In the genomic region with DNA sequence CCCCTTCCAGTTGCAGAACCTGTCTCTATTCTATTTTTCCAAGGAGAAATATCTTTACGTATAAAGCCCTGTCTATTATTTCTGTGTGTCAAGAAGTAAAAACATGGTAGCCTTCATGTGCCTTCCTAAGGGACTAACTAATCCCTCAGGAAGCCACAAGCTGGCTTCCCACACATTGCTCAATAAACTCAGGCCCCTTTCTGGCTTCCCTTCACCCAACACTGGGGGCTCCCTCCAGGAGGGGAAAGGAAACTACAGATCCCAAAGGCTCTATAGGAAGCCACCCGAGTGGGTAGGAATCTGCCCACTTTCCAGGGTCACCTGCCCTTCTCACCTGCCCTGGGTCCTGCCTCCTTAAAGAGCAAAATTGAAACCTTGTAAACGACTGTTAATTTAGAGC, we compare ENCODE assay signal across 8 cellular contexts. TPM values are rescaled to one million over a fixed set of nuclear protein-coding genes. Genes with fewer than 3 reads are reported as not detected.
A peak's percentile ranks its signal among the peaks of the same experiment; 100 is the strongest.
DNase-seq lines count a peak whose midpoint lies in the region; ATAC-seq and TF ChIP-seq lines count a peak whose summit lies in the region.

No MANE protein-coding gene starts in this region.

- no peaks in the 10 kb centered on the region for H3K9me3 ChIP-seq in T-helper 17 cell (ENCODE audit: control insufficient read depth, low read length, poor library complexity, severe bottlenecking)

- TF ChIP-seq CTCF in glutamatergic neuron (IDR thresholded peaks at IDR 0.05; ENCODE audit: partially characterized antibody, unreplicated experiment) = no peak

- no peak overlapping the region for H3K27ac Mint-ChIP-seq in T-helper 2 cell treated with Interferon-gamma antibody and Interleukin-4, amounts not matched to agents 5 μg/mL and 100 μg/mL, for 36 hours
- H3K27ac Mint-ChIP-seq in T-helper 17 cell (peak overlapping the region; percentile 49), glutamatergic neuron (ENCODE audit: unreplicated experiment) (no peak overlapping the region)
- peak overlapping the region; percentile 12 for H3K27ac Mint-ChIP-seq in stimulated activated memory B cell treated with anti-CD40 and anti-IgM and Interleukin-4, amounts not matched to agents 10 μg/mL and 1 μg/mL and 100 μg/mL, for 72 hours

- peaks cover 51% of the 10 kb centered on the region for H3K4me1 Mint-ChIP-seq in T-helper 2 cell treated with Interferon-gamma antibody and Interleukin-4, amounts not matched to agents 5 μg/mL and 100 μg/mL, for 36 hours (ENCODE audit: low read depth)
- H3K4me1 Mint-ChIP-seq in T-helper 17 cell = peaks cover 59% of the 10 kb centered on the region
- peaks cover 58% of the 10 kb centered on the region for H3K4me1 Mint-ChIP-seq in glutamatergic neuron (ENCODE audit: low read depth, unreplicated experiment)
- H3K4me1 Mint-ChIP-seq in stimulated activated memory B cell treated with anti-CD40 and anti-IgM and Interleukin-4, amounts not matched to agents 10 μg/mL and 1 μg/mL and 100 μg/mL, for 72 hours = peaks cover 76% of the 10 kb centered on the region

- no peak for ATAC-seq in T-helper 17 cell
- no peak for ATAC-seq in stimulated activated memory B cell treated with anti-CD40 and anti-IgM and Interleukin-4, amounts not matched to agents 10 μg/mL and 1 μg/mL and 100 μg/mL, for 72 hours
- no peak for ATAC-seq in esophagus mucosa

- H3K9me3 Mint-ChIP-seq in T-helper 2 cell treated with Interferon-gamma antibody and Interleukin-4, amounts not matched to agents 5 μg/mL and 100 μg/mL, for 36 hours = no peaks in the 10 kb centered on the region
- peaks cover 13% of the 10 kb centered on the region for H3K9me3 Mint-ChIP-seq in glutamatergic neuron (ENCODE audit: unreplicated experiment)
- no peaks in the 10 kb centered on the region for H3K9me3 Mint-ChIP-seq in stimulated activated memory B cell treated with anti-CD40 and anti-IgM and Interleukin-4, amounts not matched to agents 10 μg/mL and 1 μg/mL and 100 μg/mL, for 72 hours

- peaks cover 3% of the 10 kb centered on the region for H3K27me3 Mint-ChIP-seq in T-helper 2 cell treated with Interferon-gamma antibody and Interleukin-4, amounts not matched to agents 5 μg/mL and 100 μg/mL, for 36 hours (ENCODE audit: low read depth)
- H3K27me3 Mint-ChIP-seq in T-helper 17 cell (no peaks in the 10 kb centered on the region), glutamatergic neuron (ENCODE audit: unreplicated experiment) (peaks cover 16% of the 10 kb centered on the region)
- H3K27me3 Mint-ChIP-seq in stimulated activated memory B cell treated with anti-CD40 and anti-IgM and Interleukin-4, amounts not matched to agents 10 μg/mL and 1 μg/mL and 100 μg/mL, for 72 hours = no peaks in the 10 kb centered on the region

- DNase-seq in T-helper 2 cell treated with Interferon-gamma antibody and Interleukin-4, amounts not matched to agents 5 μg/mL and 100 μg/mL, for 36 hours (ENCODE audit: low spot score) = no peak
- DNase-seq in T-helper 2 cell = no peak
- no peak for DNase-seq in T-helper 17 cell
- DNase-seq in glutamatergic neuron = no peak
- DNase-seq in AG08396 (ENCODE audit: low spot score) = no peak
- no peak for DNase-seq in NCI-H2196 (lab: John Stamatoyannopoulos, UW; ENCODE audit: unreplicated experiment)

- peak overlapping the region; percentile 62 for H3K4me3 Mint-ChIP-seq in T-helper 2 cell treated with Interferon-gamma antibody and Interleukin-4, amounts not matched to agents 5 μg/mL and 100 μg/mL, for 36 hours
- H3K4me3 Mint-ChIP-seq in T-helper 17 cell = peak overlapping the region; percentile 73
- peak overlapping the region; percentile 84 for H3K4me3 Mint-ChIP-seq in glutamatergic neuron (ENCODE audit: unreplicated experiment)
- peak overlapping the region; percentile 1 for H3K4me3 Mint-ChIP-seq in stimulated activated memory B cell treated with anti-CD40 and anti-IgM and Interleukin-4, amounts not matched to agents 10 μg/mL and 1 μg/mL and 100 μg/mL, for 72 hours

- H3K36me3 Mint-ChIP-seq in T-helper 2 cell treated with Interferon-gamma antibody and Interleukin-4, amounts not matched to agents 5 μg/mL and 100 μg/mL, for 36 hours (ENCODE audit: low read depth) = peaks cover 71% of the 10 kb centered on the region
- H3K36me3 Mint-ChIP-seq in T-helper 17 cell (ENCODE audit: low read depth) (peaks cover 6% of the 10 kb centered on the region), glutamatergic neuron (ENCODE audit: unreplicated experiment) (no peaks in the 10 kb centered on the region)
- H3K36me3 Mint-ChIP-seq in stimulated activated memory B cell treated with anti-CD40 and anti-IgM and Interleukin-4, amounts not matched to agents 10 μg/mL and 1 μg/mL and 100 μg/mL, for 72 hours = peaks cover 36% of the 10 kb centered on the region

RNA-seq across cellular contexts. Expression of gene TLE3, which starts 4.6 kb away (rescaled TPM):
- total RNA-seq in T-helper 17 cell (100 to 1,000 TPM; 115 to 132 TPM), glutamatergic neuron (ENCODE audit: unreplicated experiment) (89.2 TPM), esophagus mucosa (46.3 TPM)

Comparison
In these comparisons a context has a peak if more than half of its experiments do, and no peak if none do; other contexts are left out.
1. H3K27ac Mint-ChIP-seq: peak in T-helper 17 cell (single experiment) and stimulated activated memory B cell treated with anti-CD40 and anti-IgM and Interleukin-4, amounts not matched to agents 10 μg/mL and 1 μg/mL and 100 μg/mL, for 72 hours (single experiment); none in T-helper 2 cell treated with Interferon-gamma antibody and Interleukin-4, amounts not matched to agents 5 μg/mL and 100 μg/mL, for 36 hours (single experiment) and glutamatergic neuron (single experiment).
2. H3K4me3 Mint-ChIP-seq: peak in every context shown above with its lines; median percentile 84 in glutamatergic neuron; 73 in T-helper 17 cell; 62 in T-helper 2 cell treated with Interferon-gamma antibody and Interleukin-4, amounts not matched to agents 5 μg/mL and 100 μg/mL, for 36 hours; 1 in stimulated activated memory B cell treated with anti-CD40 and anti-IgM and Interleukin-4, amounts not matched to agents 10 μg/mL and 1 μg/mL and 100 μg/mL, for 72 hours.